Comparison of ENCODE assay signal across 17 cellular contexts in genomic region chr2:99398303-99398702, GRCh38.
DNase-seq lines count a peak whose midpoint lies in the region; ATAC-seq and TF ChIP-seq lines count a peak whose summit lies in the region.
"Had no signal": no experiment of that assay in that cellular context is flagged by ENCODE, and none has a peak within 500 bp of the region (broad histone marks: within the 10 kb centered on the region; RNA-seq: fewer than 3 reads in every experiment).

No MANE protein-coding gene starts in this region.

- H3K9me3 Mint-ChIP-seq in activated naive CD4-positive, alpha-beta T cell treated with anti-CD3 and anti-CD28 coated beads, Interleukin-2, amount 50 U/mL, for 24 hours: no peaks in the 10 kb centered on the region
- H3K9me3 Mint-ChIP-seq in activated T-helper 17 cell treated with anti-CD3 and anti-CD28 coated beads, Interleukin-2, amount 50 U/mL, for 72 hours: no peaks in the 10 kb centered on the region
- no peaks in the 10 kb centered on the region for H3K9me3 Mint-ChIP-seq in stimulated activated naive B cell treated with anti-CD40 and anti-IgM and Interleukin-4, amounts not matched to agents 10 μg/mL and 1 μg/mL and 100 μg/mL, for 72 hours
- H3K9me3 Mint-ChIP-seq: activated CD4-positive, alpha-beta T cell treated with anti-CD3 and anti-CD28 coated beads, Interleukin-2, amount 10 ng/mL, durations not matched to agents 7 days and 5 days had no signal

- H3K27ac Mint-ChIP-seq in activated naive CD4-positive, alpha-beta T cell treated with anti-CD3 and anti-CD28 coated beads, Interleukin-2, amount 50 U/mL, for 24 hours: peak overlapping the region; percentile 73
- H3K27ac Mint-ChIP-seq in activated T-helper 17 cell treated with anti-CD3 and anti-CD28 coated beads, Interleukin-2, amount 50 U/mL, for 72 hours: peak overlapping the region; percentile 23
- peak overlapping the region; percentile 49 for H3K27ac Mint-ChIP-seq in stimulated activated naive B cell treated with anti-CD40 and anti-IgM and Interleukin-4, amounts not matched to agents 10 μg/mL and 1 μg/mL and 100 μg/mL, for 72 hours

- H3K4me3 ChIP-seq in left ventricle myocardium inferior: no peak overlapping the region
- no peak overlapping the region for H3K4me3 ChIP-seq in right lobe of liver
- H3K4me3 ChIP-seq: upper lobe of right lung had no signal

- peaks cover 27% of the 10 kb centered on the region for H3K36me3 Mint-ChIP-seq in activated naive CD4-positive, alpha-beta T cell treated with anti-CD3 and anti-CD28 coated beads, Interleukin-2, amount 50 U/mL, for 24 hours
- H3K36me3 Mint-ChIP-seq in activated T-helper 17 cell treated with anti-CD3 and anti-CD28 coated beads, Interleukin-2, amount 50 U/mL, for 72 hours (ENCODE audit: low read depth): peaks cover 100% of the 10 kb centered on the region
- H3K36me3 Mint-ChIP-seq in stimulated activated naive B cell treated with anti-CD40 and anti-IgM and Interleukin-4, amounts not matched to agents 10 μg/mL and 1 μg/mL and 100 μg/mL, for 72 hours: peaks cover 23 to 40% of the 10 kb centered on the region in 2 donors

- H3K9me3 ChIP-seq in left ventricle myocardium inferior (replicated peaks) (no peaks in the 10 kb centered on the region), right lobe of liver (no peaks in the 10 kb centered on the region)
- H3K9me3 ChIP-seq: upper lobe of right lung had no signal

- H3K36me3 ChIP-seq in left ventricle myocardium inferior: peaks cover 98% of the 10 kb centered on the region
- H3K36me3 ChIP-seq in right lobe of liver: peaks cover 0 to 75% (median 19%) of the 10 kb centered on the region in 4 donors

- intact Hi-C loops in left ventricle myocardium inferior (cut with micrococcal nuclease) (no loop called here), right lobe of liver (cut with DNase I) (no loop called here), head of caudate nucleus (cut with DNase I) (no loop called here)

- H3K4me1 ChIP-seq in left ventricle myocardium inferior: peaks cover 50% of the 10 kb centered on the region
- H3K4me1 ChIP-seq in right lobe of liver: peaks cover 0 to 6% (median under 1%) of the 10 kb centered on the region in 4 donors
- H3K4me1 ChIP-seq: upper lobe of right lung had no signal

- H3K4me3 Mint-ChIP-seq in activated naive CD4-positive, alpha-beta T cell treated with anti-CD3 and anti-CD28 coated beads, Interleukin-2, amount 50 U/mL, for 24 hours: no peak overlapping the region
- no peak overlapping the region for H3K4me3 Mint-ChIP-seq in activated T-helper 17 cell treated with anti-CD3 and anti-CD28 coated beads, Interleukin-2, amount 50 U/mL, for 72 hours
- no peak overlapping the region for H3K4me3 Mint-ChIP-seq in stimulated activated naive B cell treated with anti-CD40 and anti-IgM and Interleukin-4, amounts not matched to agents 10 μg/mL and 1 μg/mL and 100 μg/mL, for 72 hours
- H3K4me3 Mint-ChIP-seq: activated CD4-positive, alpha-beta T cell treated with anti-CD3 and anti-CD28 coated beads, Interleukin-2, amount 10 ng/mL, durations not matched to agents 7 days and 5 days had no signal

- no peak for TF ChIP-seq CTCF in left ventricle myocardium inferior (IDR thresholded peaks at IDR 0.05; ENCODE audit: borderline replicate concordance)
- no peak for TF ChIP-seq CTCF in right lobe of liver (IDR thresholded peaks at IDR 0.05)

- H3K27ac ChIP-seq in left ventricle myocardium inferior (replicated peaks) (peak overlapping the region; percentile 75), right lobe of liver (no peak overlapping the region)
- H3K27ac ChIP-seq: HL-60, upper lobe of right lung had no signal

- H3K27me3 ChIP-seq in left ventricle myocardium inferior (ENCODE audit: low read depth): no peaks in the 10 kb centered on the region
- no peaks in the 10 kb centered on the region for H3K27me3 ChIP-seq in right lobe of liver
- H3K27me3 ChIP-seq: upper lobe of right lung had no signal

- TF ChIP-seq POLR2A in right lobe of liver (IDR thresholded peaks at IDR 0.05): no peak

- ATAC-seq in activated T-helper 17 cell treated with anti-CD3 and anti-CD28 coated beads, Interleukin-2, amount 50 U/mL, for 72 hours (replicated peaks): no peak
- ATAC-seq in stimulated activated naive B cell treated with anti-CD40 and anti-IgM and Interleukin-4, amounts not matched to agents 10 μg/mL and 1 μg/mL and 100 μg/mL, for 72 hours (replicated peaks): no peak
- ATAC-seq in GM19395 (IDR thresholded peaks at IDR 0.05; ENCODE audit: unreplicated experiment) (no peak), right lobe of liver (no peak)
- ATAC-seq: upper lobe of right lung had no signal

- 98% methylated on average over 3 of the region's 5 CpGs for WGBS in right lobe of liver (ENCODE audit: insufficient coverage, low coverage, low lambda C conversion rate, missing lambda C conversion rate)

- no peaks in the 10 kb centered on the region for H3K27me3 Mint-ChIP-seq in activated naive CD4-positive, alpha-beta T cell treated with anti-CD3 and anti-CD28 coated beads, Interleukin-2, amount 50 U/mL, for 24 hours
- H3K27me3 Mint-ChIP-seq in activated T-helper 17 cell treated with anti-CD3 and anti-CD28 coated beads, Interleukin-2, amount 50 U/mL, for 72 hours: no peaks in the 10 kb centered on the region
- no peaks in the 10 kb centered on the region for H3K27me3 Mint-ChIP-seq in stimulated activated naive B cell treated with anti-CD40 and anti-IgM and Interleukin-4, amounts not matched to agents 10 μg/mL and 1 μg/mL and 100 μg/mL, for 72 hours
- H3K27me3 Mint-ChIP-seq: activated CD4-positive, alpha-beta T cell treated with anti-CD3 and anti-CD28 coated beads, Interleukin-2, amount 10 ng/mL, durations not matched to agents 7 days and 5 days had no signal

- no peak for DNase-seq in activated naive CD4-positive, alpha-beta T cell (lab: John Stamatoyannopoulos, UW)
- DNase-seq in left ventricle myocardium inferior (no peak), right lobe of liver (no peak), head of caudate nucleus (no peak)
- DNase-seq in stimulated activated naive B cell treated with anti-CD40 and anti-IgM and Interleukin-4, amounts not matched to agents 10 μg/mL and 1 μg/mL and 100 μg/mL, for 72 hours: no peak
- DNase-seq: activated CD4-positive, alpha-beta T cell treated with anti-CD3 and anti-CD28 coated beads, Interleukin-2, amount 10 ng/mL, durations not matched to agents 7 days and 5 days; aorta; midbrain; NCI-H1694; NCI-H345; RPMI8226; stimulated activated naive CD4-positive, alpha-beta T cell; upper lobe of right lung had no signal

- H3K4me1 Mint-ChIP-seq in activated naive CD4-positive, alpha-beta T cell treated with anti-CD3 and anti-CD28 coated beads, Interleukin-2, amount 50 U/mL, for 24 hours: peaks cover 6% of the 10 kb centered on the region
- peaks cover 4% of the 10 kb centered on the region for H3K4me1 Mint-ChIP-seq in activated T-helper 17 cell treated with anti-CD3 and anti-CD28 coated beads, Interleukin-2, amount 50 U/mL, for 72 hours
- H3K4me1 Mint-ChIP-seq in stimulated activated naive B cell treated with anti-CD40 and anti-IgM and Interleukin-4, amounts not matched to agents 10 μg/mL and 1 μg/mL and 100 μg/mL, for 72 hours: peaks cover 0 to 2% of the 10 kb centered on the region in 2 donors

Comparison
In these comparisons a context has a peak if more than half of its experiments do, and no peak if none do; other contexts are left out.
1. H3K27ac Mint-ChIP-seq: peak in every context shown above with its lines; median percentile 73 in activated naive CD4-positive, alpha-beta T cell treated with anti-CD3 and anti-CD28 coated beads, Interleukin-2, amount 50 U/mL, for 24 hours; 49 in stimulated activated naive B cell treated with anti-CD40 and anti-IgM and Interleukin-4, amounts not matched to agents 10 μg/mL and 1 μg/mL and 100 μg/mL, for 72 hours; 23 in activated T-helper 17 cell treated with anti-CD3 and anti-CD28 coated beads, Interleukin-2, amount 50 U/mL, for 72 hours.